In genomic region chr1:218317061-218317460, GRCh38 we compare ENCODE assay signal across 23 cellular contexts.
"Had no signal": no experiment of that assay in that cellular context is flagged by ENCODE, and none has a peak within 500 bp of the region (broad histone marks: within the 10 kb centered on the region; RNA-seq: fewer than 3 reads in every experiment).

No MANE protein-coding gene starts in this region.

- H3K4me3 ChIP-seq: colonic mucosa, esophagus muscularis mucosa, lung, smooth muscle cell, suprapubic skin, transverse colon, uterus had no signal

- H3K4me3 Mint-ChIP-seq: activated naive CD8-positive, alpha-beta T cell treated with anti-CD3 and anti-CD28 coated beads for 36 hours; brain; mesothelial cell of epicardium; natural killer cell treated with Interleukin-12 subunit alpha and Interleukin-12 subunit beta and Interleukin-15 and Interleukin-18, amount 100 ng/mL, for 72 hours; stimulated activated naive CD8-positive, alpha-beta T cell treated with anti-CD3 and anti-CD28 coated beads, Interleukin-15, amount 100 ng/mL, for 72 hours had no signal

- H3K9ac ChIP-seq: parathyroid adenoma had no signal

- H3K27me3 Mint-ChIP-seq: activated naive CD8-positive, alpha-beta T cell treated with anti-CD3 and anti-CD28 coated beads for 36 hours; brain; natural killer cell treated with Interleukin-12 subunit alpha and Interleukin-12 subunit beta and Interleukin-15 and Interleukin-18, amount 100 ng/mL, for 72 hours; stimulated activated naive CD8-positive, alpha-beta T cell treated with anti-CD3 and anti-CD28 coated beads, Interleukin-15, amount 100 ng/mL, for 72 hours had no signal

- H3K9me3 ChIP-seq: colonic mucosa, esophagus muscularis mucosa, suprapubic skin, transverse colon, uterus had no signal

- ATAC-seq: foreskin keratinocyte; natural killer cell treated with Interleukin-12 subunit alpha and Interleukin-12 subunit beta and Interleukin-15 and Interleukin-18, amount 100 ng/mL, for 72 hours; sciatic nerve; stimulated activated naive CD8-positive, alpha-beta T cell treated with anti-CD3 and anti-CD28 coated beads, Interleukin-15, amount 100 ng/mL, for 72 hours had no signal

- H3K4me2 ChIP-seq: smooth muscle cell had no signal

- H3K9me3 Mint-ChIP-seq: activated naive CD8-positive, alpha-beta T cell treated with anti-CD3 and anti-CD28 coated beads for 36 hours; brain; mesothelial cell of epicardium; natural killer cell treated with Interleukin-12 subunit alpha and Interleukin-12 subunit beta and Interleukin-15 and Interleukin-18, amount 100 ng/mL, for 72 hours; stimulated activated naive CD8-positive, alpha-beta T cell treated with anti-CD3 and anti-CD28 coated beads, Interleukin-15, amount 100 ng/mL, for 72 hours had no signal

- H2AFZ ChIP-seq: parathyroid adenoma had no signal

- H3K27ac Mint-ChIP-seq: activated naive CD8-positive, alpha-beta T cell treated with anti-CD3 and anti-CD28 coated beads for 36 hours; brain; mesothelial cell of epicardium; natural killer cell treated with Interleukin-12 subunit alpha and Interleukin-12 subunit beta and Interleukin-15 and Interleukin-18, amount 100 ng/mL, for 72 hours; stimulated activated naive CD8-positive, alpha-beta T cell treated with anti-CD3 and anti-CD28 coated beads, Interleukin-15, amount 100 ng/mL, for 72 hours had no signal

- H3K4me1 Mint-ChIP-seq: brain; mesothelial cell of epicardium; stimulated activated naive CD8-positive, alpha-beta T cell treated with anti-CD3 and anti-CD28 coated beads, Interleukin-15, amount 100 ng/mL, for 72 hours had no signal

- H3K27me3 ChIP-seq: colonic mucosa, esophagus muscularis mucosa, foreskin keratinocyte, suprapubic skin, transverse colon, uterus had no signal

- H3K4me1 ChIP-seq: colonic mucosa, esophagus muscularis mucosa, parathyroid adenoma, suprapubic skin, transverse colon, uterus had no signal

- H3K27ac ChIP-seq: colonic mucosa, esophagus muscularis mucosa, foreskin keratinocyte, parathyroid adenoma, suprapubic skin, transverse colon, uterus, WERI-Rb-1 had no signal

- H3K36me3 ChIP-seq: colonic mucosa, esophagus muscularis mucosa, transverse colon, uterus had no signal

- DNase-seq: activated CD4-positive, alpha-beta T cell treated with anti-CD3 and anti-CD28 coated beads, Interleukin-2, amount 50 U/mL, for 4 hours; activated naive CD8-positive, alpha-beta T cell treated with anti-CD3 and anti-CD28 coated beads for 36 hours; central memory CD4-positive, alpha-beta T cell; colonic mucosa; foreskin keratinocyte; hypothalamus; islet precursor cell; stimulated activated CD4-positive, alpha-beta T cell treated with anti-CD3 and anti-CD28 coated beads, Interleukin-4, amount 100 ng/mL, for 1 hour; stimulated activated naive CD8-positive, alpha-beta T cell treated with anti-CD3 and anti-CD28 coated beads, Interleukin-15, amount 100 ng/mL, for 72 hours; T-helper 1 cell; T1000; transverse colon; uterus; WERI-Rb-1 had no signal
